ENCODE assay signal across 23 cellular contexts in the genomic region with DNA sequence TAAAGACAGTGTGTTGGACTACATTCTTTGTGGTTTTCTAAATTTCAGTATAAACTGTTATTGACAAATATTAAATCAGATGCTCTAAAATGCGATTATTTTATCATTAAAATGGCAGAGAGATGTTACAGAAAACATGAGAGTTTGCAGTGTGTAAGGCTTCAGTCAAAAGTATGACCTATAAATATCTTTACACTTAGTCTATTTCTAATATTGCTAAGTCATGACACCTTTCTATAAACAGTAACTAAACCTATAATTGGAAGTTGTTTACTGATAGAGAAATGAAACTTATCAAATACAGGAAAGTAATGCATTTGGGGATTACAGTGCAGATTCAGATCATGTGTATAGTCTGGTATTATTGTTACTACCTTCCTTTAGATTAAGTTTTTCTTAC.
"Had no signal": no experiment of that assay in that cellular context is flagged by ENCODE, and none has a peak within 500 bp of the region (broad histone marks: within the 10 kb centered on the region; RNA-seq: fewer than 3 reads in every experiment).

No MANE protein-coding gene starts in this region.

- H3K36me3 Mint-ChIP-seq: immature natural killer cell; naive thymus-derived CD4-positive, alpha-beta T cell; stimulated activated naive B cell treated with anti-CD40 and anti-IgM and Interleukin-4, amounts not matched to agents 10 μg/mL and 1 μg/mL and 100 μg/mL, for 72 hours had no signal

- H2AFZ ChIP-seq: parathyroid adenoma had no signal

- H3K4me3 Mint-ChIP-seq: dendritic cell treated with granulocyte-macrophage colony-stimulating factor and Interleukin-4, amounts not matched to agents 40 ng/mL and 50 ng/mL, for 4 days; effector memory CD8-positive, alpha-beta T cell; immature natural killer cell; naive thymus-derived CD4-positive, alpha-beta T cell; nephron progenitor cell; stimulated activated naive B cell treated with anti-CD40 and anti-IgM and Interleukin-4, amounts not matched to agents 10 μg/mL and 1 μg/mL and 100 μg/mL, for 72 hours; stimulated activated naive CD8-positive, alpha-beta T cell treated with anti-CD3 and anti-CD28 coated beads, Interleukin-15, amount 100 ng/mL, for 72 hours had no signal

- H3K27ac ChIP-seq: epithelial cell of prostate, esophagus muscularis mucosa, gastrocnemius medialis, parathyroid adenoma, psoas muscle, sigmoid colon, skin epidermis, testis, tibial nerve, upper lobe of right lung had no signal

- H3K36me3 ChIP-seq: gastrocnemius medialis, sigmoid colon, upper lobe of right lung had no signal

- H3K4me1 ChIP-seq: gastrocnemius medialis, parathyroid adenoma, psoas muscle, sigmoid colon, testis, tibial nerve, upper lobe of right lung had no signal

- FAIRE-seq: colon, kidney had no signal

- H3K4me3 ChIP-seq: esophagus muscularis mucosa, gastrocnemius medialis, psoas muscle, sigmoid colon, skin epidermis, testis, tibial nerve, upper lobe of right lung had no signal

- H3K27ac Mint-ChIP-seq: dendritic cell treated with granulocyte-macrophage colony-stimulating factor and Interleukin-4, amounts not matched to agents 40 ng/mL and 50 ng/mL, for 4 days; effector memory CD8-positive, alpha-beta T cell; immature natural killer cell; naive thymus-derived CD4-positive, alpha-beta T cell; nephron progenitor cell; stimulated activated naive B cell treated with anti-CD40 and anti-IgM and Interleukin-4, amounts not matched to agents 10 μg/mL and 1 μg/mL and 100 μg/mL, for 72 hours; stimulated activated naive CD8-positive, alpha-beta T cell treated with anti-CD3 and anti-CD28 coated beads, Interleukin-15, amount 100 ng/mL, for 72 hours had no signal

- H3K27me3 ChIP-seq: esophagus muscularis mucosa, gastrocnemius medialis, sigmoid colon, testis, tibial nerve, upper lobe of right lung had no signal

- H3K4me1 Mint-ChIP-seq: immature natural killer cell; naive thymus-derived CD4-positive, alpha-beta T cell; stimulated activated naive B cell treated with anti-CD40 and anti-IgM and Interleukin-4, amounts not matched to agents 10 μg/mL and 1 μg/mL and 100 μg/mL, for 72 hours; stimulated activated naive CD8-positive, alpha-beta T cell treated with anti-CD3 and anti-CD28 coated beads, Interleukin-15, amount 100 ng/mL, for 72 hours had no signal

- H3K9me3 ChIP-seq: esophagus muscularis mucosa, gastrocnemius medialis, psoas muscle, sigmoid colon, testis, tibial nerve, upper lobe of right lung had no signal

- ATAC-seq: effector memory CD8-positive, alpha-beta T cell; gastrocnemius medialis; left colon; naive thymus-derived CD4-positive, alpha-beta T cell; psoas muscle; stimulated activated naive B cell treated with anti-CD40 and anti-IgM and Interleukin-4, amounts not matched to agents 10 μg/mL and 1 μg/mL and 100 μg/mL, for 72 hours; stimulated activated naive CD8-positive, alpha-beta T cell treated with anti-CD3 and anti-CD28 coated beads, Interleukin-15, amount 100 ng/mL, for 72 hours; upper lobe of right lung had no signal

- DNase-seq: effector memory CD8-positive, alpha-beta T cell; gastrocnemius medialis; immature natural killer cell; kidney; left colon; mammary epithelial cell; naive thymus-derived CD4-positive, alpha-beta T cell; nephron progenitor cell; psoas muscle; sigmoid colon; stimulated activated CD4-positive, alpha-beta T cell treated with anti-CD3 and anti-CD28 coated beads, Interleukin-2, amount 100 ng/mL, for 24 hours; stimulated activated CD4-positive, alpha-beta T cell treated with anti-CD3 and anti-CD28 coated beads, Interleukin-4, amount 100 ng/mL, for 4 hours; stimulated activated naive B cell treated with anti-CD40 and anti-IgM and Interleukin-4, amounts not matched to agents 10 μg/mL and 1 μg/mL and 100 μg/mL, for 72 hours; stimulated activated naive CD8-positive, alpha-beta T cell treated with anti-CD3 and anti-CD28 coated beads, Interleukin-15, amount 100 ng/mL, for 72 hours; testis; upper lobe of right lung had no signal

- H3K27me3 Mint-ChIP-seq: dendritic cell treated with granulocyte-macrophage colony-stimulating factor and Interleukin-4, amounts not matched to agents 40 ng/mL and 50 ng/mL, for 4 days; stimulated activated naive CD8-positive, alpha-beta T cell treated with anti-CD3 and anti-CD28 coated beads, Interleukin-15, amount 100 ng/mL, for 72 hours had no signal

- H3K79me2 ChIP-seq: parathyroid adenoma had no signal

- H3K9me3 Mint-ChIP-seq: dendritic cell treated with granulocyte-macrophage colony-stimulating factor and Interleukin-4, amounts not matched to agents 40 ng/mL and 50 ng/mL, for 4 days; effector memory CD8-positive, alpha-beta T cell; naive thymus-derived CD4-positive, alpha-beta T cell; nephron progenitor cell; stimulated activated naive B cell treated with anti-CD40 and anti-IgM and Interleukin-4, amounts not matched to agents 10 μg/mL and 1 μg/mL and 100 μg/mL, for 72 hours; stimulated activated naive CD8-positive, alpha-beta T cell treated with anti-CD3 and anti-CD28 coated beads, Interleukin-15, amount 100 ng/mL, for 72 hours had no signal

- H3K9ac ChIP-seq: parathyroid adenoma had no signal
